ENCODE assay signal across 7 cellular contexts in the genomic region with DNA sequence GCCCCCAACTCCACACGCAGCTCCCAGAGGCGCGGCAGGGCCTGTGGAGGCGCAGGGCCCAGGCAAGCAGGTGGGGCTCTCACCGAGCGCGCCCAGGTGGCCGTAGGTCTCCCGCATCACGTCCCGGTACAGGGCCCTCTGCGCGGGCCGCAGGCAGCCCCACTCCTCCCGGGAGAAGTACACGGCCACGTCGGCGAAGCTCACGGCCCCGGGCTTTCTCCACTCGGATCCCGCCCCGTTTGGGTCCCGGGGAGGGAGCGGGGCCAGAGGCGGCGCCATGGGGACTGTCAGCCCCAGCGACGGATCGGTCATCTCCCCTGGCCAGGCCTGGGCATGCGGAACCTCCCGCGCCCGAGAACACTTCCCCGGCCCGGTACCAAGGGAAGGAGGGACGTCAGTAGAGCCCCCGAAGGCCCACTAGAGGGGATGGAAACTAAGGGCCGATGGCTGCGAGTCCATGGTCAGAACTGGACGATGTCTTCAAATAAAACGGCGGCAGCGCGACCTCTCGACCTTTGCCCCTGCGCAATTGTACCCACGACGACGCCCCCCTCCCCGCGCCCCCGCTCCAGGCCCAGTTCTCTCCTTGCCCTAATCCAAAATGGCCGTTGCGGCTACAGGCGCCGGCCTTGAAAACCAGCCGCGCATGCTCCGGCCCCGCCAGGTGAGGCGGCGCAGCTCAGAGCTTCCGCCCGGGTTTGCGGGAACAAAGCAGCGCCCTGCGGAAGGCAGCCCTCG. TPM values are rescaled to one million over a fixed set of nuclear protein-coding genes. Genes with fewer than 3 reads are reported as not detected.
DNase-seq lines count a peak whose midpoint lies in the region; ATAC-seq, FAIRE-seq and TF ChIP-seq lines count a peak whose summit lies in the region.

A gene (minus strand): TSS at position 491 of the 738 bp plus-strand sequence. CDS start 179 bp downstream, at position 312.

- FAIRE-seq in bronchial epithelial cell (lab: Jason Lieb, UNC): no peak

- TF ChIP-seq CTCF in activated B cell treated with CpG ODN at 0.5 μM for 24 hours (IDR thresholded peaks at IDR 0.05) (no peak), bronchial epithelial cell (IDR thresholded peaks at IDR 0.05; ENCODE audit: insufficient read depth, low read length, severe bottlenecking) (no peak), spleen (IDR thresholded peaks at IDR 0.05 in 8 of 11, conservative IDR thresholded peaks at IDR 0.05 in 3 of 11) (peak in 3 of 11 experiments; percentile 5 to 21 (median 15))

- H3K4me1 ChIP-seq in spleen: peaks cover 7 to 65% (median 32%) of the 10 kb centered on the region in 6 donors

- no peaks in the 10 kb centered on the region for H3K27me3 ChIP-seq in bronchial epithelial cell (ENCODE audit: control insufficient read depth, insufficient read depth, low read length)
- no peaks in the 10 kb centered on the region for H3K27me3 ChIP-seq in spleen (replicated peaks in 1 of 7)

- H3K4me1 Mint-ChIP-seq in activated B cell treated with CpG ODN at 0.5 μM for 24 hours: peaks cover 23% of the 10 kb centered on the region

- peak within 1 kb of the TSS; percentile 77 for H3K4me3 ChIP-seq in bronchial epithelial cell (ENCODE audit: low read depth, low read length)
- peak within 1 kb of the TSS; percentile 62 to 85 (median 74) for H3K4me3 ChIP-seq in spleen

- H3K9me3 Mint-ChIP-seq in activated B cell treated with CpG ODN at 0.5 μM for 24 hours: no peaks in the 10 kb centered on the region

- H3K36me3 ChIP-seq in bronchial epithelial cell (ENCODE audit: control insufficient read depth, insufficient read depth, low read length) (peaks cover 8% of the 10 kb centered on the region), spleen (peaks cover 0 to 31% (median 20%) of the 10 kb centered on the region in 6 donors)

- H3K27ac Mint-ChIP-seq in activated B cell treated with CpG ODN at 0.5 μM for 24 hours: peak within 1 kb of the TSS; percentile 97

- peak within 1 kb of the TSS; percentile 86 to 96 (median 96) for H3K27ac ChIP-seq in spleen

- POLR2A ChIA-PET in activated B cell treated with CpG ODN at 0.5 μM for 24 hours (lab: Charles Lee): interaction anchor here (0.6 to 4.2 kb wide), 37 partner anchors 7 to 349 kb away, joined by 3 to 135 read pairs (median 9); a partner anchor contains a TSS

- CTCF ChIA-PET in activated B cell treated with CpG ODN at 0.5 μM for 24 hours (lab: Charles Lee): interaction anchor here (0.9 to 3.5 kb wide), 11 partner anchors 20 to 442 kb away, joined by 3 to 35 read pairs (median 6); a partner anchor contains a TSS

- H3K4me3 Mint-ChIP-seq in activated B cell treated with CpG ODN at 0.5 μM for 24 hours: peak within 1 kb of the TSS; percentile 96

- no peaks in the 10 kb centered on the region for H3K9me3 ChIP-seq in spleen

- ATAC-seq in GM18517 (IDR thresholded peaks at IDR 0.05; ENCODE audit: unreplicated experiment) (peak; percentile 58), HG03108 (IDR thresholded peaks at IDR 0.05; ENCODE audit: unreplicated experiment) (peak; percentile 60), activated B cell treated with CpG ODN at 0.5 μM for 24 hours (ENCODE audit: low read depth) (peak; percentile 83)

- intact Hi-C loops in activated B cell treated with CpG ODN at 0.5 μM for 24 hours (cut with micrococcal nuclease): loop anchor here (1.0 to 2.0 kb wide), 10 partner anchors 7 to 164 kb away; a partner anchor contains a TSS
- intact Hi-C loops in spleen (cut with DNase I; ENCODE audit: low total_unique reads): no loop called here

- no peaks in the 10 kb centered on the region for H3K27me3 Mint-ChIP-seq in activated B cell treated with CpG ODN at 0.5 μM for 24 hours

- peak; percentile 84 for DNase-seq in NCI-H226
- peak; percentile 85 for DNase-seq in activated B cell treated with CpG ODN at 0.5 μM for 24 hours
- peak; percentile 68 for DNase-seq in bronchial epithelial cell (ENCODE audit: low read depth)
- DNase-seq in inferior parietal cortex (ENCODE audit: extremely low spot score): peak; percentile 96
- DNase-seq in spleen: peak; percentile 97

- WGBS in spleen, 5 donors: 0 to 1% (median 0%) methylated on average over 15 to 70 of the region's 70 CpGs

- peak; percentile 20 to 72 (median 45) for TF ChIP-seq POLR2A in spleen (IDR thresholded peaks at IDR 0.05)

- H3K36me3 Mint-ChIP-seq in activated B cell treated with CpG ODN at 0.5 μM for 24 hours (ENCODE audit: low read depth): peaks cover 40% of the 10 kb centered on the region

RNA-seq across cellular contexts. Expression of the gene that starts here (rescaled TPM):
- 16.3 and 21.6 TPM in 2 replicates for total RNA-seq in activated B cell treated with CpG ODN at 0.5 μM for 24 hours
- 4.4 and 6.1 TPM in 2 replicates for total RNA-seq in bronchial epithelial cell
- 10 to 100 TPM in 6 of 7 donors, 1 to 10 TPM in 1; 7.7 to 16.1 (median 14.0) TPM for total RNA-seq in spleen
- polyA plus RNA-seq in spleen: 1 to 10 TPM; 5.9 to 8.3 (median 6.4) TPM

Comparison
In these comparisons a context has a peak if more than half of its experiments do, and no peak if none do; other contexts are left out.
1. Peak in every context shown above with its lines: DNase-seq, ATAC-seq, H3K4me3 ChIP-seq and H3K27ac ChIP-seq.